Comparison of ENCODE assay signal across 25 cellular contexts in the genomic region with DNA sequence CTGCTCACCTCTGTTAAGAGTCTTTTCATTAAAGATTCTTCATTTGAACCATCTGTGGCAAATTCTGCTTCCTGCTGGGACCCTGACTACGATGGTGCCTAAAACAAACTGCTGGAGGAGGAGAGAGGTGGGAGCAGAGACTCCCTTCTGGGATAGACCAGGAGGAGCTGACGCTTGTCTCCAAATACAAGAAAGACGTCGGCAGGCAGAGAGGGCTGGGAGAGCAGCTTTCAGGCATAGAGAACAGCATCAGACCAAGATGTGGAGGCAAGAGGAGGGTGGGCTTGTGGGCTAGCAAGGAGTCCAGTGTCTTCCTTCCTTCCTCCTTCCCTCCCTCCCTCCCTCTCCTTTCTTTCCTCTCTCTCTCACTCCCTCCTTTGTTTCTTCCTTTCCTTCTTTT.
"Had no signal": no experiment of that assay in that cellular context is flagged by ENCODE, and none has a peak within 500 bp of the region (broad histone marks: within the 10 kb centered on the region; RNA-seq: fewer than 3 reads in every experiment).

No MANE protein-coding gene starts in this region.

- DNase-seq: cortex of kidney; effector CD8-positive, alpha-beta T cell; effector memory CD8-positive, alpha-beta T cell; endodermal cell; erythroblast; esophagus squamous epithelium; foreskin fibroblast; foreskin melanocyte; gastrocnemius medialis; glutamatergic neuron; heart right ventricle; hippocampal formation; left cardiac atrium; left lung; left ventricle myocardium superior; lower lobe of right lung; mesenchymal stem cell; mucosa of descending colon; naive B cell; naive thymus-derived CD8-positive, alpha-beta T cell had no signal

- H3K36me3 ChIP-seq: esophagus squamous epithelium, gastrocnemius medialis, heart right ventricle, left lung, lower lobe of right lung had no signal

- H3K4me3 ChIP-seq: esophagus squamous epithelium, gastrocnemius medialis, heart right ventricle, left lung, lower lobe of right lung, mucosa of descending colon had no signal

- H3K4me1 ChIP-seq: esophagus squamous epithelium, gastrocnemius medialis, heart right ventricle, left lung, lower lobe of right lung had no signal

- ATAC-seq: effector memory CD8-positive, alpha-beta T cell; esophagus mucosa; gastrocnemius medialis; heart right ventricle; left cardiac atrium; left lung; left ventricle myocardium superior; lower lobe of right lung; mucosa of descending colon; naive thymus-derived CD8-positive, alpha-beta T cell had no signal

- FAIRE-seq: endometrium, islet of Langerhans, keratinocyte had no signal

- H3K27ac ChIP-seq: epithelial cell of prostate, esophagus squamous epithelium, gastrocnemius medialis, heart right ventricle, left lung, lower lobe of right lung had no signal

- H3K27me3 ChIP-seq: gastrocnemius medialis had no signal

- H3K9me3 ChIP-seq: gastrocnemius medialis, lower lobe of right lung had no signal
